ENCODE assay signal across 1 cellular context in genomic region chr18:12595571-12596255, GRCh38.
A peak's percentile ranks its signal among the peaks of the same experiment; 100 is the strongest.
TF ChIP-seq lines count a peak whose summit lies in the region.

No MANE protein-coding gene starts in this region.

TF ChIP-seq in HepG2, 621 proteins besides CTCF, POLR2A, EP300 and RAD21 (continued from another document and continues in another):
- TF ChIP-seq, protein P1, sequence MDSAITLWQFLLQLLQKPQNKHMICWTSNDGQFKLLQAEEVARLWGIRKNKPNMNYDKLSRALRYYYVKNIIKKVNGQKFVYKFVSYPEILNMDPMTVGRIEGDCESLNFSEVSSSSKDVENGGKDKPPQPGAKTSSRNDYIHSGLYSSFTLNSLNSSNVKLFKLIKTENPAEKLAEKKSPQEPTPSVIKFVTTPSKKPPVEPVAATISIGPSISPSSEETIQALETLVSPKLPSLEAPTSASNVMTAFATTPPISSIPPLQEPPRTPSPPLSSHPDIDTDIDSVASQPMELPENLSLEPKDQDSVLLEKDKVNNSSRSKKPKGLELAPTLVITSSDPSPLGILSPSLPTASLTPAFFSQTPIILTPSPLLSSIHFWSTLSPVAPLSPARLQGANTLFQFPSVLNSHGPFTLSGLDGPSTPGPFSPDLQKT (CRISPR knock-in tag; IDR thresholded peaks at IDR 0.05; ENCODE audit: borderline replicate concordance), result no peak
- no peak for TF ChIP-seq ZNF326 (CRISPR knock-in tag; IDR thresholded peaks at IDR 0.05; ENCODE audit: borderline replicate concordance)
- no peak for TF ChIP-seq RELA (CRISPR knock-in tag; IDR thresholded peaks at IDR 0.05)
- no peak for TF ChIP-seq STAT5B (CRISPR knock-in tag; IDR thresholded peaks at IDR 0.05)
- no peak for TF ChIP-seq ZNF329 (CRISPR knock-in tag; IDR thresholded peaks at IDR 0.05; ENCODE audit: low read depth)
- TF ChIP-seq NFRKB (IDR thresholded peaks at IDR 0.05), result no peak
- TF ChIP-seq TOE1 (CRISPR knock-in tag; IDR thresholded peaks at IDR 0.05), result no peak
- no peak for TF ChIP-seq ZNF205 (CRISPR knock-in tag; IDR thresholded peaks at IDR 0.05)
- no peak for TF ChIP-seq GABPA (IDR thresholded peaks at IDR 0.05; ENCODE audit: low read depth, low read length)
- no peak for TF ChIP-seq GABPA (CRISPR knock-in tag; IDR thresholded peaks at IDR 0.05; ENCODE audit: low read depth)
- TF ChIP-seq ZHX1 (CRISPR knock-in tag; IDR thresholded peaks at IDR 0.05; ENCODE audit: low read depth), result no peak
- TF ChIP-seq KDM5A (IDR thresholded peaks at IDR 0.05; ENCODE audit: borderline replicate concordance, low read length), result no peak; the same call in 1 of the 2 replicates
- TF ChIP-seq SPEN (CRISPR knock-in tag; IDR thresholded peaks at IDR 0.05; ENCODE audit: low read depth), result no peak
- TF ChIP-seq ZNF883 (CRISPR knock-in tag; IDR thresholded peaks at IDR 0.05; ENCODE audit: not compliant biosample characterization), result no peak
- TF ChIP-seq ZNF337 (CRISPR knock-in tag; IDR thresholded peaks at IDR 0.05; ENCODE audit: borderline replicate concordance, low read depth), result no peak
- TF ChIP-seq SP1 (IDR thresholded peaks at IDR 0.05), result no peak
- TF ChIP-seq SP1 (CRISPR knock-in tag; IDR thresholded peaks at IDR 0.05), result no peak
- TF ChIP-seq IRF2 (CRISPR knock-in tag; IDR thresholded peaks at IDR 0.05), result no peak
- no peak for TF ChIP-seq TCF12 (IDR thresholded peaks at IDR 0.05)
- no peak for TF ChIP-seq TCF12 (CRISPR knock-in tag; IDR thresholded peaks at IDR 0.05)
- TF ChIP-seq ZNF3 (CRISPR knock-in tag; IDR thresholded peaks at IDR 0.05), result no peak
- peak; percentile 54; the same call in 1 of the 2 replicates for TF ChIP-seq HHEX (CRISPR knock-in tag; IDR thresholded peaks at IDR 0.05)
- TF ChIP-seq MED8 (CRISPR knock-in tag; IDR thresholded peaks at IDR 0.05; ENCODE audit: insufficient replicate concordance), result no peak
- no peak for TF ChIP-seq ZNF570 (CRISPR knock-in tag; IDR thresholded peaks at IDR 0.05; ENCODE audit: borderline replicate concordance)
- no peak for TF ChIP-seq ZNF839 (CRISPR knock-in tag; IDR thresholded peaks at IDR 0.05; ENCODE audit: borderline replicate concordance)
- 0 out of 2 replicates have a peak, but pooled peaks have one; percentile 47 for TF ChIP-seq NFKBIZ (CRISPR knock-in tag; IDR thresholded peaks at IDR 0.05)
- TF ChIP-seq TIGD3 (CRISPR knock-in tag; IDR thresholded peaks at IDR 0.05; ENCODE audit: borderline replicate concordance), result no peak
- TF ChIP-seq, protein P2, sequence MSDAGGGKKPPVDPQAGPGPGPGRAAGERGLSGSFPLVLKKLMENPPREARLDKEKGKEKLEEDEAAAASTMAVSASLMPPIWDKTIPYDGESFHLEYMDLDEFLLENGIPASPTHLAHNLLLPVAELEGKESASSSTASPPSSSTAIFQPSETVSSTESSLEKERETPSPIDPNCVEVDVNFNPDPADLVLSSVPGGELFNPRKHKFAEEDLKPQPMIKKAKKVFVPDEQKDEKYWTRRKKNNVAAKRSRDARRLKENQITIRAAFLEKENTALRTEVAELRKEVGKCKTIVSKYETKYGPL (CRISPR knock-in tag; IDR thresholded peaks at IDR 0.05), result no peak
- TF ChIP-seq SMARCE1 (IDR thresholded peaks at IDR 0.05; ENCODE audit: borderline replicate concordance), result no peak
- TF ChIP-seq ZNF790 (CRISPR knock-in tag; IDR thresholded peaks at IDR 0.05; ENCODE audit: borderline replicate concordance), result no peak
- no peak for TF ChIP-seq ZFP36L1 (CRISPR knock-in tag; IDR thresholded peaks at IDR 0.05)
- peak; percentile 79 for TF ChIP-seq RARA (CRISPR knock-in tag; IDR thresholded peaks at IDR 0.05)
- TF ChIP-seq ESRRA (CRISPR knock-in tag; IDR thresholded peaks at IDR 0.05; ENCODE audit: low read depth), result no peak
- no peak for TF ChIP-seq SNRNP70 (IDR thresholded peaks at IDR 0.05; ENCODE audit: low read depth, low read length)
- TF ChIP-seq ZMAT5 (CRISPR knock-in tag; IDR thresholded peaks at IDR 0.05; ENCODE audit: borderline replicate concordance, low read depth), result no peak
- no peak for TF ChIP-seq MTF1 (CRISPR knock-in tag; IDR thresholded peaks at IDR 0.05)
- TF ChIP-seq SMAD1 (CRISPR knock-in tag; IDR thresholded peaks at IDR 0.05; ENCODE audit: borderline replicate concordance, low read depth), result no peak
- peak; percentile 86 for TF ChIP-seq ISL2 (CRISPR knock-in tag; IDR thresholded peaks at IDR 0.05)
- no peak for TF ChIP-seq ZNF713 (CRISPR knock-in tag; IDR thresholded peaks at IDR 0.05)
- TF ChIP-seq PAWR (CRISPR knock-in tag; IDR thresholded peaks at IDR 0.05; ENCODE audit: borderline replicate concordance), result no peak
- no peak for TF ChIP-seq TBL1XR1 (IDR thresholded peaks at IDR 0.05; ENCODE audit: borderline replicate concordance, low read length, partially characterized antibody)
- TF ChIP-seq, protein P3, sequence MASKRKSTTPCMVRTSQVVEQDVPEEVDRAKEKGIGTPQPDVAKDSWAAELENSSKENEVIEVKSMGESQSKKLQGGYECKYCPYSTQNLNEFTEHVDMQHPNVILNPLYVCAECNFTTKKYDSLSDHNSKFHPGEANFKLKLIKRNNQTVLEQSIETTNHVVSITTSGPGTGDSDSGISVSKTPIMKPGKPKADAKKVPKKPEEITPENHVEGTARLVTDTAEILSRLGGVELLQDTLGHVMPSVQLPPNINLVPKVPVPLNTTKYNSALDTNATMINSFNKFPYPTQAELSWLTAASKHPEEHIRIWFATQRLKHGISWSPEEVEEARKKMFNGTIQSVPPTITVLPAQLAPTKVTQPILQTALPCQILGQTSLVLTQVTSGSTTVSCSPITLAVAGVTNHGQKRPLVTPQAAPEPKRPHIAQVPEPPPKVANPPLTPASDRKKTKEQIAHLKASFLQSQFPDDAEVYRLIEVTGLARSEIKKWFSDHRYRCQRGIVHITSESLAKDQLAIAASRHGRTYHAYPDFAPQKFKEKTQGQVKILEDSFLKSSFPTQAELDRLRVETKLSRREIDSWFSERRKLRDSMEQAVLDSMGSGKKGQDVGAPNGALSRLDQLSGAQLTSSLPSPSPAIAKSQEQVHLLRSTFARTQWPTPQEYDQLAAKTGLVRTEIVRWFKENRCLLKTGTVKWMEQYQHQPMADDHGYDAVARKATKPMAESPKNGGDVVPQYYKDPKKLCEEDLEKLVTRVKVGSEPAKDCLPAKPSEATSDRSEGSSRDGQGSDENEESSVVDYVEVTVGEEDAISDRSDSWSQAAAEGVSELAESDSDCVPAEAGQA (IDR thresholded peaks at IDR 0.05; ENCODE audit: low read depth), result no peak
- TF ChIP-seq, protein P3 (CRISPR knock-in tag; IDR thresholded peaks at IDR 0.05; ENCODE audit: borderline replicate concordance), result no peak
- no peak for TF ChIP-seq ZNF670 (CRISPR knock-in tag; IDR thresholded peaks at IDR 0.05; ENCODE audit: borderline replicate concordance)
- TF ChIP-seq RNF2 (conservative IDR thresholded peaks at IDR 0.05; ENCODE audit: low read depth), result no peak
- TF ChIP-seq MAFF (IDR thresholded peaks at IDR 0.05; ENCODE audit: low read depth, low read length), result no peak
- TF ChIP-seq, protein P4, sequence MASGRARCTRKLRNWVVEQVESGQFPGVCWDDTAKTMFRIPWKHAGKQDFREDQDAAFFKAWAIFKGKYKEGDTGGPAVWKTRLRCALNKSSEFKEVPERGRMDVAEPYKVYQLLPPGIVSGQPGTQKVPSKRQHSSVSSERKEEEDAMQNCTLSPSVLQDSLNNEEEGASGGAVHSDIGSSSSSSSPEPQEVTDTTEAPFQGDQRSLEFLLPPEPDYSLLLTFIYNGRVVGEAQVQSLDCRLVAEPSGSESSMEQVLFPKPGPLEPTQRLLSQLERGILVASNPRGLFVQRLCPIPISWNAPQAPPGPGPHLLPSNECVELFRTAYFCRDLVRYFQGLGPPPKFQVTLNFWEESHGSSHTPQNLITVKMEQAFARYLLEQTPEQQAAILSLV (CRISPR knock-in tag; IDR thresholded peaks at IDR 0.05; ENCODE audit: borderline replicate concordance), result no peak
- no peak for TF ChIP-seq NFAT5 (CRISPR knock-in tag; IDR thresholded peaks at IDR 0.05)
- no peak for TF ChIP-seq SYNCRIP (IDR thresholded peaks at IDR 0.05; ENCODE audit: insufficient read depth, low read depth, low read length)
- no peak; the same call in 1 of the 2 replicates for TF ChIP-seq SALL1 (CRISPR knock-in tag; IDR thresholded peaks at IDR 0.05)
- TF ChIP-seq ZSCAN31 (CRISPR knock-in tag; IDR thresholded peaks at IDR 0.05; ENCODE audit: low read depth), result no peak
- no peak for TF ChIP-seq MAFG (CRISPR knock-in tag; IDR thresholded peaks at IDR 0.05)
- TF ChIP-seq ZNF468 (CRISPR knock-in tag; IDR thresholded peaks at IDR 0.05), result no peak
- TF ChIP-seq ZNF350 (CRISPR knock-in tag; IDR thresholded peaks at IDR 0.05; ENCODE audit: borderline replicate concordance, low read depth), result no peak
